Comparison of ENCODE assay signal across 1 cellular context in the genomic region with DNA sequence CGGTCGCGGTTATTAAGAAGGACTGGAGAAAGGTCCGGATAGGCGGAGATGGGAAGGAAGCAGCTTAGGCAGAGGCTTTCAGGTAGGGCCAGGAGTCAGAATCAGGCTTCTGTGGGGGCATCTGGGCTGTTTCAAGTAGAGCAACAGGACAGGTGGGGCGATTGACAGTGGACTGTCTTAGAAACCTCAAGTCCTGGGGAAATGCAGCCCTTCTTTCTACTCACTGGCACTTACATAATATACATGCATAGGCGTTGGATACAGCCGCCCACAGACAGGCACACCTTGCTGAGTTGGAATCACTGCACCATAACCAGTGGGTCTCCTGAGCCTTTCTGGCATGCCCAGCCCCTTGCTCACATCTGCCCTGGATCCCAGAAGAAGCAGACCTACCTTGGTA.
TF ChIP-seq lines count a peak whose summit lies in the region.

No MANE protein-coding gene starts in this region.

TF ChIP-seq in GM12878, 131 proteins besides CTCF, POLR2A, EP300 and RAD21:
- TF ChIP-seq MEF2A (IDR thresholded peaks at IDR 0.05; ENCODE audit: insufficient read depth, low read depth, low read length), result no peak
- no peak for TF ChIP-seq RFX5 (IDR thresholded peaks at IDR 0.05; ENCODE audit: low read depth, low read length)
- TF ChIP-seq SIN3A (IDR thresholded peaks at IDR 0.05; ENCODE audit: low read depth, low read length), result no peak
- TF ChIP-seq, protein P1, sequence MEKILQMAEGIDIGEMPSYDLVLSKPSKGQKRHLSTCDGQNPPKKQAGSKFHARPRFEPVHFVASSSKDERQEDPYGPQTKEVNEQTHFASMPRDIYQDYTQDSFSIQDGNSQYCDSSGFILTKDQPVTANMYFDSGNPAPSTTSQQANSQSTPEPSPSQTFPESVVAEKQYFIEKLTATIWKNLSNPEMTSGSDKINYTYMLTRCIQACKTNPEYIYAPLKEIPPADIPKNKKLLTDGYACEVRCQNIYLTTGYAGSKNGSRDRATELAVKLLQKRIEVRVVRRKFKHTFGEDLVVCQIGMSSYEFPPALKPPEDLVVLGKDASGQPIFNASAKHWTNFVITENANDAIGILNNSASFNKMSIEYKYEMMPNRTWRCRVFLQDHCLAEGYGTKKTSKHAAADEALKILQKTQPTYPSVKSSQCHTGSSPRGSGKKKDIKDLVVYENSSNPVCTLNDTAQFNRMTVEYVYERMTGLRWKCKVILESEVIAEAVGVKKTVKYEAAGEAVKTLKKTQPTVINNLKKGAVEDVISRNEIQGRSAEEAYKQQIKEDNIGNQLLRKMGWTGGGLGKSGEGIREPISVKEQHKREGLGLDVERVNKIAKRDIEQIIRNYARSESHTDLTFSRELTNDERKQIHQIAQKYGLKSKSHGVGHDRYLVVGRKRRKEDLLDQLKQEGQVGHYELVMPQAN (conservative IDR thresholded peaks at IDR 0.05), result no peak
- TF ChIP-seq MXI1 (IDR thresholded peaks at IDR 0.05; ENCODE audit: low read depth, low read length), result no peak
- no peak for TF ChIP-seq SIX5 (IDR thresholded peaks at IDR 0.05; ENCODE audit: low read depth, low read length, severe bottlenecking)
- no peak for TF ChIP-seq USF2 (IDR thresholded peaks at IDR 0.05; ENCODE audit: borderline replicate concordance, low read depth, low read length)
- no peak for TF ChIP-seq POLR2AphosphoS2 (IDR thresholded peaks at IDR 0.05; ENCODE audit: low read depth, low read length)
- no peak for TF ChIP-seq ZNF217 (IDR thresholded peaks at IDR 0.05)
- no peak for TF ChIP-seq KLF5 (IDR thresholded peaks at IDR 0.05; ENCODE audit: partially characterized antibody)
